In the genomic region with DNA sequence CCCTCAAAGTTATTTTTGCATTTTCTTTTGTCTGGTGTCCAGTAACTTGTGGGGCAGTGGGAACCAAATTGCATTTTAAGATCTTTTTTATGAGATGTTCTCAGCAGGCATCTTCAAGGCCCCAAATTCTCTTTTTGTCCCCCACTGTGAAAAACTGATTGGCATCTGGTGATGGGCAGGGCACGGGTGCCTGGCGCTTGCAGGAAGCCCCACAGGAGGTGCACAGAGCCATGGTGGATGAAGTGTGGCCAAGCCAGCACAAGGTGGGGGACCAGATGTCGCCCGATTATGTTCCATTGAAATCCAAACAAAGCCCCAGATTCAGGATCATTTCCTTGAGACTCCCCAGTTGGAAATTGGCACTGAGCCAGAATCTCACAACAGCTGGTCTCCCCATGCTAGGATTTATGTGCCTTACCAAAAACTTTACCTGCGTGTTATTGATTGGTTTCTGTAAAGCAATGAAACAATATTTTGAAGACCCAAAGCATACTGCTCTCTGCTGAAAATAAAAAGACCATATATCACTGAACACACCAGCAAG, we compare ENCODE assay signal across 2 cellular contexts.
A peak's percentile ranks its signal among the peaks of the same experiment; 100 is the strongest.
TF ChIP-seq lines count a peak whose summit lies in the region.

No MANE protein-coding gene starts in this region.

TF ChIP-seq in HEK293, 187 proteins besides CTCF, POLR2A, EP300 and RAD21 (continued from another document and continues in another):
- TF ChIP-seq, protein P1, sequence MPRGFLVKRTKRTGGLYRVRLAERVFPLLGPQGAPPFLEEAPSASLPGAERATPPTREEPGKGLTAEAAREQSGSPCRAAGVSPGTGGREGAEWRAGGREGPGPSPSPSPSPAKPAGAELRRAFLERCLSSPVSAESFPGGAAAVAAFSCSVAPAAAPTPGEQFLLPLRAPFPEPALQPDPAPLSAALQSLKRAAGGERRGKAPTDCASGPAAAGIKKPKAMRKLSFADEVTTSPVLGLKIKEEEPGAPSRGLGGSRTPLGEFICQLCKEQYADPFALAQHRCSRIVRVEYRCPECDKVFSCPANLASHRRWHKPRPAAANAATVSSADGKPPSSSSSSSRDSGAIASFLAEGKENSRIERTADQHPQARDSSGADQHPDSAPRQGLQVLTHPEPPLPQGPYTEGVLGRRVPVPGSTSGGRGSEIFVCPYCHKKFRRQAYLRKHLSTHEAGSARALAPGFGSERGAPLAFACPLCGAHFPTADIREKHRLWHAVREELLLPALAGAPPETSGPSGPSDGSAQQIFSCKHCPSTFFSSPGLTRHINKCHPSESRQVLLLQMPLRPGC (tag by site-specific recombination; IDR thresholded peaks at IDR 0.05): no peak
- no peak for TF ChIP-seq ZNF529 (tag by site-specific recombination; IDR thresholded peaks at IDR 0.05; ENCODE audit: insufficient replicate concordance)
- TF ChIP-seq, protein P2, sequence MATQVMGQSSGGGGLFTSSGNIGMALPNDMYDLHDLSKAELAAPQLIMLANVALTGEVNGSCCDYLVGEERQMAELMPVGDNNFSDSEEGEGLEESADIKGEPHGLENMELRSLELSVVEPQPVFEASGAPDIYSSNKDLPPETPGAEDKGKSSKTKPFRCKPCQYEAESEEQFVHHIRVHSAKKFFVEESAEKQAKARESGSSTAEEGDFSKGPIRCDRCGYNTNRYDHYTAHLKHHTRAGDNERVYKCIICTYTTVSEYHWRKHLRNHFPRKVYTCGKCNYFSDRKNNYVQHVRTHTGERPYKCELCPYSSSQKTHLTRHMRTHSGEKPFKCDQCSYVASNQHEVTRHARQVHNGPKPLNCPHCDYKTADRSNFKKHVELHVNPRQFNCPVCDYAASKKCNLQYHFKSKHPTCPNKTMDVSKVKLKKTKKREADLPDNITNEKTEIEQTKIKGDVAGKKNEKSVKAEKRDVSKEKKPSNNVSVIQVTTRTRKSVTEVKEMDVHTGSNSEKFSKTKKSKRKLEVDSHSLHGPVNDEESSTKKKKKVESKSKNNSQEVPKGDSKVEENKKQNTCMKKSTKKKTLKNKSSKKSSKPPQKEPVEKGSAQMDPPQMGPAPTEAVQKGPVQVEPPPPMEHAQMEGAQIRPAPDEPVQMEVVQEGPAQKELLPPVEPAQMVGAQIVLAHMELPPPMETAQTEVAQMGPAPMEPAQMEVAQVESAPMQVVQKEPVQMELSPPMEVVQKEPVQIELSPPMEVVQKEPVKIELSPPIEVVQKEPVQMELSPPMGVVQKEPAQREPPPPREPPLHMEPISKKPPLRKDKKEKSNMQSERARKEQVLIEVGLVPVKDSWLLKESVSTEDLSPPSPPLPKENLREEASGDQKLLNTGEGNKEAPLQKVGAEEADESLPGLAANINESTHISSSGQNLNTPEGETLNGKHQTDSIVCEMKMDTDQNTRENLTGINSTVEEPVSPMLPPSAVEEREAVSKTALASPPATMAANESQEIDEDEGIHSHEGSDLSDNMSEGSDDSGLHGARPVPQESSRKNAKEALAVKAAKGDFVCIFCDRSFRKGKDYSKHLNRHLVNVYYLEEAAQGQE (tag by site-specific recombination; IDR thresholded peaks at IDR 0.05): no peak
- no peak for TF ChIP-seq ZNF707 (tag by site-specific recombination; IDR thresholded peaks at IDR 0.05)
- peak; percentile 96 for TF ChIP-seq ZIC2 (tag by site-specific recombination; IDR thresholded peaks at IDR 0.05)
- TF ChIP-seq ZNF610 (tag by site-specific recombination; IDR thresholded peaks at IDR 0.05; ENCODE audit: borderline replicate concordance): no peak
- TF ChIP-seq, protein P3, sequence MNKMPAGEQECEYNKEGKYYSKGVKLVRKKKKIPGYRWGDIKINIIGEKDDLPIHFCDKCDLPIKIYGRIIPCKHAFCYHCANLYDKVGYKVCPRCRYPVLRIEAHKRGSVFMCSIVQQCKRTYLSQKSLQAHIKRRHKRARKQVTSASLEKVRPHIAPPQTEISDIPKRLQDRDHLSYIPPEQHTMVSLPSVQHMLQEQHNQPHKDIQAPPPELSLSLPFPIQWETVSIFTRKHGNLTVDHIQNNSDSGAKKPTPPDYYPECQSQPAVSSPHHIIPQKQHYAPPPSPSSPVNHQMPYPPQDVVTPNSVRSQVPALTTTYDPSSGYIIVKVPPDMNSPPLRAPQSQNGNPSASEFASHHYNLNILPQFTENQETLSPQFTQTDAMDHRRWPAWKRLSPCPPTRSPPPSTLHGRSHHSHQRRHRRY (tag by site-specific recombination; IDR thresholded peaks at IDR 0.05): no peak
- no peak for TF ChIP-seq ZNF266 (tag by site-specific recombination; IDR thresholded peaks at IDR 0.05; ENCODE audit: low read depth)
- no peak for TF ChIP-seq WT1 (tag by site-specific recombination; IDR thresholded peaks at IDR 0.05)
- TF ChIP-seq ZNF214 (tag by site-specific recombination; IDR thresholded peaks at IDR 0.05; ENCODE audit: borderline replicate concordance): 0 out of 2 replicates have a peak, but pooled peaks have one; percentile 33
- TF ChIP-seq ZBTB17 (tag by site-specific recombination; IDR thresholded peaks at IDR 0.05): no peak
- 0 out of 2 replicates have a peak, but pooled peaks have one; percentile 35 for TF ChIP-seq ZNF544 (tag by site-specific recombination; IDR thresholded peaks at IDR 0.05)
- 0 out of 2 replicates have a peak, but pooled peaks have one; percentile 54 for TF ChIP-seq ZNF624 (tag by site-specific recombination; IDR thresholded peaks at IDR 0.05)
- TF ChIP-seq ZNF626 (tag by site-specific recombination; IDR thresholded peaks at IDR 0.05): 0 out of 2 replicates have a peak, but pooled peaks have one; percentile 29
- no peak for TF ChIP-seq ZNF560 (tag by site-specific recombination; IDR thresholded peaks at IDR 0.05; ENCODE audit: borderline replicate concordance)
- TF ChIP-seq ZNF768 (tag by site-specific recombination; IDR thresholded peaks at IDR 0.05): no peak
- TF ChIP-seq ZNF37A (tag by site-specific recombination; IDR thresholded peaks at IDR 0.05): peak; percentile 57; the same call in 1 of the 2 replicates
- peak; percentile 80; the same call in 1 of the 2 replicates for TF ChIP-seq ZNF776 (tag by site-specific recombination; IDR thresholded peaks at IDR 0.05; ENCODE audit: borderline replicate concordance)
- TF ChIP-seq ZBTB44 (tag by site-specific recombination; IDR thresholded peaks at IDR 0.05): peak; percentile 71; the same call in 1 of the 2 replicates
- peak; percentile 67 for TF ChIP-seq ZNF350 (tag by site-specific recombination; IDR thresholded peaks at IDR 0.05)
- TF ChIP-seq ZNF530 (tag by site-specific recombination; IDR thresholded peaks at IDR 0.05; ENCODE audit: low read depth): no peak
- TF ChIP-seq ZNF274 (IDR thresholded peaks at IDR 0.05; ENCODE audit: low read length): no peak
- no peak for TF ChIP-seq ZNF274 (tag by site-specific recombination; IDR thresholded peaks at IDR 0.05; ENCODE audit: borderline replicate concordance)
- TF ChIP-seq ZNF112 (tag by site-specific recombination; IDR thresholded peaks at IDR 0.05): 0 out of 2 replicates have a peak, but pooled peaks have one; percentile 22

TF ChIP-seq in WTC11, 78 proteins besides CTCF, POLR2A, EP300 and RAD21 (continued from another document):
- TF ChIP-seq ZNF512 (CRISPR knock-in tag; IDR thresholded peaks at IDR 0.05; ENCODE audit: borderline replicate concordance): no peak
- TF ChIP-seq, protein P4, sequence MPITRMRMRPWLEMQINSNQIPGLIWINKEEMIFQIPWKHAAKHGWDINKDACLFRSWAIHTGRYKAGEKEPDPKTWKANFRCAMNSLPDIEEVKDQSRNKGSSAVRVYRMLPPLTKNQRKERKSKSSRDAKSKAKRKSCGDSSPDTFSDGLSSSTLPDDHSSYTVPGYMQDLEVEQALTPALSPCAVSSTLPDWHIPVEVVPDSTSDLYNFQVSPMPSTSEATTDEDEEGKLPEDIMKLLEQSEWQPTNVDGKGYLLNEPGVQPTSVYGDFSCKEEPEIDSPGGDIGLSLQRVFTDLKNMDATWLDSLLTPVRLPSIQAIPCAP (CRISPR knock-in tag; IDR thresholded peaks at IDR 0.05): no peak
- no peak for TF ChIP-seq ZNF671 (CRISPR knock-in tag; IDR thresholded peaks at IDR 0.05)
- no peak for TF ChIP-seq SMAD3 (CRISPR knock-in tag; IDR thresholded peaks at IDR 0.05; ENCODE audit: borderline replicate concordance)
- no peak for TF ChIP-seq ZNF138 (CRISPR knock-in tag; conservative IDR thresholded peaks at IDR 0.05)
- TF ChIP-seq, protein P5, sequence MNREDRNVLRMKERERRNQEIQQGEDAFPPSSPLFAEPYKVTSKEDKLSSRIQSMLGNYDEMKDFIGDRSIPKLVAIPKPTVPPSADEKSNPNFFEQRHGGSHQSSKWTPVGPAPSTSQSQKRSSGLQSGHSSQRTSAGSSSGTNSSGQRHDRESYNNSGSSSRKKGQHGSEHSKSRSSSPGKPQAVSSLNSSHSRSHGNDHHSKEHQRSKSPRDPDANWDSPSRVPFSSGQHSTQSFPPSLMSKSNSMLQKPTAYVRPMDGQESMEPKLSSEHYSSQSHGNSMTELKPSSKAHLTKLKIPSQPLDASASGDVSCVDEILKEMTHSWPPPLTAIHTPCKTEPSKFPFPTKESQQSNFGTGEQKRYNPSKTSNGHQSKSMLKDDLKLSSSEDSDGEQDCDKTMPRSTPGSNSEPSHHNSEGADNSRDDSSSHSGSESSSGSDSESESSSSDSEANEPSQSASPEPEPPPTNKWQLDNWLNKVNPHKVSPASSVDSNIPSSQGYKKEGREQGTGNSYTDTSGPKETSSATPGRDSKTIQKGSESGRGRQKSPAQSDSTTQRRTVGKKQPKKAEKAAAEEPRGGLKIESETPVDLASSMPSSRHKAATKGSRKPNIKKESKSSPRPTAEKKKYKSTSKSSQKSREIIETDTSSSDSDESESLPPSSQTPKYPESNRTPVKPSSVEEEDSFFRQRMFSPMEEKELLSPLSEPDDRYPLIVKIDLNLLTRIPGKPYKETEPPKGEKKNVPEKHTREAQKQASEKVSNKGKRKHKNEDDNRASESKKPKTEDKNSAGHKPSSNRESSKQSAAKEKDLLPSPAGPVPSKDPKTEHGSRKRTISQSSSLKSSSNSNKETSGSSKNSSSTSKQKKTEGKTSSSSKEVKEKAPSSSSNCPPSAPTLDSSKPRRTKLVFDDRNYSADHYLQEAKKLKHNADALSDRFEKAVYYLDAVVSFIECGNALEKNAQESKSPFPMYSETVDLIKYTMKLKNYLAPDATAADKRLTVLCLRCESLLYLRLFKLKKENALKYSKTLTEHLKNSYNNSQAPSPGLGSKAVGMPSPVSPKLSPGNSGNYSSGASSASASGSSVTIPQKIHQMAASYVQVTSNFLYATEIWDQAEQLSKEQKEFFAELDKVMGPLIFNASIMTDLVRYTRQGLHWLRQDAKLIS (CRISPR knock-in tag; IDR thresholded peaks at IDR 0.05; ENCODE audit: borderline replicate concordance): no peak
- no peak for TF ChIP-seq FOXJ3 (CRISPR knock-in tag; IDR thresholded peaks at IDR 0.05; ENCODE audit: borderline replicate concordance)
- no peak for TF ChIP-seq NFE2L1 (CRISPR knock-in tag; IDR thresholded peaks at IDR 0.05)
- TF ChIP-seq ETV6 (CRISPR knock-in tag; IDR thresholded peaks at IDR 0.05): no peak
- no peak for TF ChIP-seq ATF3 (CRISPR knock-in tag; conservative IDR thresholded peaks at IDR 0.05)
- TF ChIP-seq, protein P6, sequence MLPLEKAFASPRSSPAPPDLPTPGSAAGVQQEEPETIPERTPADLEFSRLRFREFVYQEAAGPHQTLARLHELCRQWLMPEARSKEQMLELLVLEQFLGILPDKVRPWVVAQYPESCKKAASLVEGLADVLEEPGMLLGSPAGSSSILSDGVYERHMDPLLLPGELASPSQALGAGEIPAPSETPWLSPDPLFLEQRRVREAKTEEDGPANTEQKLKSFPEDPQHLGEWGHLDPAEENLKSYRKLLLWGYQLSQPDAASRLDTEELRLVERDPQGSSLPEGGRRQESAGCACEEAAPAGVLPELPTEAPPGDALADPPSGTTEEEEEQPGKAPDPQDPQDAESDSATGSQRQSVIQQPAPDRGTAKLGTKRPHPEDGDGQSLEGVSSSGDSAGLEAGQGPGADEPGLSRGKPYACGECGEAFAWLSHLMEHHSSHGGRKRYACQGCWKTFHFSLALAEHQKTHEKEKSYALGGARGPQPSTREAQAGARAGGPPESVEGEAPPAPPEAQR (CRISPR knock-in tag; IDR thresholded peaks at IDR 0.05): no peak
